ENCODE assay signal across 13 cellular contexts in genomic region chr1:13900583-13900982, GRCh38.
DNase-seq lines count a peak whose midpoint lies in the region; ATAC-seq and TF ChIP-seq lines count a peak whose summit lies in the region.
"Had no signal": no experiment of that assay in that cellular context is flagged by ENCODE, and none has a peak within 500 bp of the region (broad histone marks: within the 10 kb centered on the region; RNA-seq: fewer than 3 reads in every experiment).

No MANE protein-coding gene starts in this region.

- TF ChIP-seq CTCF in RWPE2 (IDR thresholded peaks at IDR 0.05; ENCODE audit: poor library complexity, severe bottlenecking), result no peak
- no peak for TF ChIP-seq CTCF in epithelial cell of esophagus (IDR thresholded peaks at IDR 0.05; ENCODE audit: insufficient read depth, low read depth, low read length, missing control alignments)
- no peak for TF ChIP-seq CTCF in hepatocyte (IDR thresholded peaks at IDR 0.05; ENCODE audit: poor library complexity)

- H2AFZ ChIP-seq in mesenchymal stem cell (ENCODE audit: low read depth, low read length) (no peak overlapping the region), hepatocyte (no peak overlapping the region)
- H2AFZ ChIP-seq: GM23338 had no signal

- H3K4me3 ChIP-seq in RWPE2 (ENCODE audit: severe bottlenecking), result no peak overlapping the region
- H3K4me3 ChIP-seq in epithelial cell of esophagus (ENCODE audit: low read length), result no peak overlapping the region
- H3K4me3 ChIP-seq in mesenchymal stem cell (ENCODE audit: insufficient read depth in 1 of 2, low read depth in 1 of 2, low read length in 2 of 2), result no peak overlapping the region
- H3K4me3 ChIP-seq in hepatocyte, result no peak overlapping the region
- H3K4me3 ChIP-seq: GM23338 had no signal

- no peak overlapping the region for H2BK15ac ChIP-seq in mesenchymal stem cell (ENCODE audit: low read depth, poor library complexity, severe bottlenecking)

- peak overlapping the region; percentile 33 for H3K9ac ChIP-seq in mesenchymal stem cell (ENCODE audit: low read length)
- H3K9ac ChIP-seq: SK-N-SH had no signal

- H3K14ac ChIP-seq in mesenchymal stem cell (ENCODE audit: low read length in 2 of 2), result no peak overlapping the region

- no peaks in the 10 kb centered on the region for H3K79me2 ChIP-seq in hepatocyte

- H3K27ac ChIP-seq in RWPE2 (ENCODE audit: poor library complexity, severe bottlenecking) (no peak overlapping the region), mesenchymal stem cell (ENCODE audit: low read length, poor library complexity, severe bottlenecking) (no peak overlapping the region), hepatocyte (no peak overlapping the region)

- H2BK120ac ChIP-seq in mesenchymal stem cell (ENCODE audit: low read depth, low read length), result no peak overlapping the region

- no peak overlapping the region for H2AK5ac ChIP-seq in mesenchymal stem cell (ENCODE audit: low read length, severe bottlenecking)

- H2BK5ac ChIP-seq in mesenchymal stem cell (ENCODE audit: low read depth, low read length, poor library complexity, severe bottlenecking), result no peak overlapping the region

- H3K9me3 ChIP-seq in RWPE2 (ENCODE audit: severe bottlenecking) (no peaks in the 10 kb centered on the region), mesenchymal stem cell (ENCODE audit: control insufficient read depth, low read length) (peaks cover 18% of the 10 kb centered on the region), hepatocyte (ENCODE audit: low read depth) (no peaks in the 10 kb centered on the region)
- H3K9me3 ChIP-seq: SK-N-SH had no signal

- WGBS in mesenchymal stem cell, result no CpG with 5 or more reads among the region's 1 CpG
- WGBS in hepatocyte (ENCODE audit: low lambda C conversion rate, missing lambda C conversion rate), result 80% methylated on average over 1 of the region's 1 CpG

- H3K4me1 ChIP-seq in RWPE2 (ENCODE audit: insufficient read depth, poor library complexity, severe bottlenecking) (peaks cover 4% of the 10 kb centered on the region), mesenchymal stem cell (ENCODE audit: control insufficient read depth, insufficient read depth, low read depth, low read length) (no peaks in the 10 kb centered on the region), hepatocyte (ENCODE audit: insufficient read depth) (no peaks in the 10 kb centered on the region)

- no peaks in the 10 kb centered on the region for H3K79me1 ChIP-seq in mesenchymal stem cell (replicated peaks; ENCODE audit: low read length, poor library complexity, severe bottlenecking)

- no peak overlapping the region for H3K4ac ChIP-seq in mesenchymal stem cell (ENCODE audit: low read depth in 1 of 2, low read length in 2 of 2)

- DNase-seq in RWPE2 (ENCODE audit: low spot score) (no peak), epithelial cell of esophagus (ENCODE audit: low read depth) (peak; percentile 9), mesenchymal stem cell (no peak), DMS53 treated with DMSO at 0.1 percent for 48 hours (lab: John Stamatoyannopoulos, UW; ENCODE audit: unreplicated experiment) (no peak), DMS53 (lab: John Stamatoyannopoulos, UW) (no peak), NCI-H1694 treated with DMSO at 0.1 percent for 48 hours (lab: John Stamatoyannopoulos, UW) (no peak), hepatocyte (ENCODE audit: low spot score) (no peak)
- DNase-seq: GDM1, NCI-H2081 treated with DMSO at 0.1 percent for 48 hours, NCI-H446 treated with DMSO at 0.1 percent for 48 hours, SK-N-SH had no signal

- H3K9me2 ChIP-seq in hepatocyte (replicated peaks; ENCODE audit: insufficient read depth), result no peaks in the 10 kb centered on the region
- H3K9me2 ChIP-seq: SK-N-SH had no signal

- peak; percentile 61; the same call in 2 of the 3 replicates for ATAC-seq in RWPE2 (ENCODE audit: low read depth)
- ATAC-seq: GM23338, HCT116 had no signal

- peaks cover 3% of the 10 kb centered on the region for H3K27me3 ChIP-seq in RWPE2 (ENCODE audit: insufficient read depth, poor library complexity, severe bottlenecking)
- peaks cover 0 to 16% of the 10 kb centered on the region in 2 experiments for H3K27me3 ChIP-seq in mesenchymal stem cell (ENCODE audit: control insufficient read depth in 1 of 2, insufficient read depth in 1 of 2, low read length in 2 of 2)
- peaks cover 1% of the 10 kb centered on the region for H3K27me3 ChIP-seq in hepatocyte

- no peaks in the 10 kb centered on the region for H4K20me1 ChIP-seq in hepatocyte (ENCODE audit: insufficient read depth, poor library complexity, severe bottlenecking)

- H3K4me2 ChIP-seq in mesenchymal stem cell (ENCODE audit: low read length, poor library complexity, severe bottlenecking), result no peak overlapping the region
- H3K4me2 ChIP-seq in hepatocyte, result no peak overlapping the region
- H3K4me2 ChIP-seq: GM23338, SK-N-SH had no signal

- H3K23ac ChIP-seq in mesenchymal stem cell (ENCODE audit: low read length in 2 of 2), result no peak overlapping the region

- no peak overlapping the region for H4K91ac ChIP-seq in mesenchymal stem cell (ENCODE audit: low read length)

- no peak overlapping the region for H3K18ac ChIP-seq in mesenchymal stem cell (ENCODE audit: low read depth in 1 of 2, low read length in 2 of 2)

- no peak overlapping the region for H2BK12ac ChIP-seq in mesenchymal stem cell (ENCODE audit: low read length in 2 of 2)

- H3K36me3 ChIP-seq in RWPE2 (ENCODE audit: low read depth), result no peaks in the 10 kb centered on the region
- no peaks in the 10 kb centered on the region for H3K36me3 ChIP-seq in mesenchymal stem cell (ENCODE audit: control insufficient read depth in 1 of 2, insufficient read depth in 2 of 2, low read depth in 1 of 2, low read length in 2 of 2)
- H3K36me3 ChIP-seq in hepatocyte (replicated peaks; ENCODE audit: insufficient read depth, low read depth), result no peaks in the 10 kb centered on the region

- no peak overlapping the region for H4K8ac ChIP-seq in mesenchymal stem cell (ENCODE audit: low read length)
